In genomic region chr5:171616002-171616780, GRCh38 we compare ENCODE assay signal across 16 cellular contexts.
"Had no signal": no experiment of that assay in that cellular context is flagged by ENCODE, and none has a peak within 500 bp of the region (broad histone marks: within the 10 kb centered on the region; RNA-seq: fewer than 3 reads in every experiment).

No MANE protein-coding gene starts in this region.

- H3K27me3 Mint-ChIP-seq: dendritic cell treated with granulocyte-macrophage colony-stimulating factor and Interleukin-4, amounts not matched to agents 40 ng/mL and 50 ng/mL, for 4 days had no signal

- H3K27ac Mint-ChIP-seq: activated B cell treated with CpG ODN at 0.5 μM for 24 hours; activated CD8-positive, alpha-beta T cell treated with anti-CD3 and anti-CD28 coated beads for 36 hours; activated naive CD4-positive, alpha-beta T cell treated with anti-CD3 and anti-CD28 coated beads, Interleukin-2, amount 50 U/mL, for 24 hours; dendritic cell treated with granulocyte-macrophage colony-stimulating factor and Interleukin-4, amounts not matched to agents 40 ng/mL and 50 ng/mL, for 4 days; effector memory CD8-positive, alpha-beta T cell; progenitor cell of endocrine pancreas had no signal

- ATAC-seq: activated CD8-positive, alpha-beta T cell treated with anti-CD3 and anti-CD28 coated beads for 36 hours; activated T-cell treated with anti-CD3 and anti-CD28 coated beads, Interleukin-2, amount 50 U/mL, for 4 hours; effector memory CD8-positive, alpha-beta T cell; left lobe of liver; stimulated activated naive CD8-positive, alpha-beta T cell treated with anti-CD3 and anti-CD28 coated beads, Interleukin-15, Interleukin-2, amounts not matched to agents 100 U/mL and 50 U/mL, for 24 hours had no signal

- H3K27me3 ChIP-seq: ascending aorta had no signal

- H3K36me3 Mint-ChIP-seq: activated naive CD4-positive, alpha-beta T cell treated with anti-CD3 and anti-CD28 coated beads, Interleukin-2, amount 50 U/mL, for 24 hours had no signal

- H3K4me3 Mint-ChIP-seq: activated B cell treated with CpG ODN at 0.5 μM for 24 hours; activated CD8-positive, alpha-beta T cell treated with anti-CD3 and anti-CD28 coated beads for 36 hours; activated naive CD4-positive, alpha-beta T cell treated with anti-CD3 and anti-CD28 coated beads, Interleukin-2, amount 50 U/mL, for 24 hours; activated T-cell treated with anti-CD3 and anti-CD28 coated beads, Interleukin-2, amount 50 U/mL, for 4 hours; dendritic cell treated with granulocyte-macrophage colony-stimulating factor and Interleukin-4, amounts not matched to agents 40 ng/mL and 50 ng/mL, for 4 days; effector memory CD8-positive, alpha-beta T cell had no signal

- H3K4me1 ChIP-seq: ascending aorta, breast epithelium, tibial artery had no signal

- H3K4me1 Mint-ChIP-seq: activated B cell treated with CpG ODN at 0.5 μM for 24 hours; activated naive CD4-positive, alpha-beta T cell treated with anti-CD3 and anti-CD28 coated beads, Interleukin-2, amount 50 U/mL, for 24 hours had no signal

- H3K27ac ChIP-seq: ascending aorta, breast epithelium, skin epidermis, tibial artery had no signal

- H3K9me3 ChIP-seq: ascending aorta, breast epithelium, tibial artery had no signal

- H3K4me3 ChIP-seq: ascending aorta, breast epithelium, lung, skin epidermis, tibial artery had no signal

- H3K36me3 ChIP-seq: ascending aorta, breast epithelium, tibial artery had no signal

- H3K9me3 Mint-ChIP-seq: activated B cell treated with CpG ODN at 0.5 μM for 24 hours; activated CD8-positive, alpha-beta T cell treated with anti-CD3 and anti-CD28 coated beads for 36 hours; activated naive CD4-positive, alpha-beta T cell treated with anti-CD3 and anti-CD28 coated beads, Interleukin-2, amount 50 U/mL, for 24 hours; activated T-cell treated with anti-CD3 and anti-CD28 coated beads, Interleukin-2, amount 50 U/mL, for 4 hours; dendritic cell treated with granulocyte-macrophage colony-stimulating factor and Interleukin-4, amounts not matched to agents 40 ng/mL and 50 ng/mL, for 4 days; effector memory CD8-positive, alpha-beta T cell had no signal

- DNase-seq: activated B cell treated with CpG ODN at 0.5 μM for 24 hours; activated CD4-positive, alpha-beta T cell treated with anti-CD3 and anti-CD28 coated beads for 48 hours; activated CD8-positive, alpha-beta T cell treated with anti-CD3 and anti-CD28 coated beads for 36 hours; activated T-cell treated with anti-CD3 and anti-CD28 coated beads, Interleukin-2, amount 50 U/mL, for 4 hours; effector memory CD8-positive, alpha-beta T cell; stimulated activated naive CD8-positive, alpha-beta T cell treated with anti-CD3 and anti-CD28 coated beads, Interleukin-15, Interleukin-2, amounts not matched to agents 100 U/mL and 50 U/mL, for 24 hours; substantia nigra; tibial artery had no signal
